Comparison of ENCODE assay signal across 9 cellular contexts in the genomic region with DNA sequence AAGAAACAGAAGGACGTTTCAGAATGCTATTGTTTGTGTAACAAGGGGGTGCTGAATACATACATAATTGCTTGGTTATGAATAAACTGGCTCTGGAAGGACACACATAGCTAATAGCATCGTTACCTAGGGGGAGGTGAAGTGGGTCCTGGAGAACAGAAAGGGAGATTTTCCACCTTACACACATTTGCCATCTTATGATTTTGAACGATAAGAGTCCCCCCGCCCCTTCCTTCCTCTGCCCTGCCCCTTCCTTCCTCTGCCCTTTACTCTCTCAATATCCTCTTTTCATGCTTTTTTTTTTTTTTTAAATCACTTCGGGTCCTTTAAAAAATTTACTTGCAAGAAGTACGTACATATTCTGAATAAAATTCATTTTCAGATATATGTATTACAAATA. TPM values are rescaled to one million over a fixed set of nuclear protein-coding genes. Genes with fewer than 3 reads are reported as not detected.
DNase-seq lines count a peak whose midpoint lies in the region; ATAC-seq and TF ChIP-seq lines count a peak whose summit lies in the region.
"Had no signal": no experiment of that assay in that cellular context is flagged by ENCODE, and none has a peak within 500 bp of the region (broad histone marks: within the 10 kb centered on the region; RNA-seq: fewer than 3 reads in every experiment).

No MANE protein-coding gene starts in this region.

- no peaks in the 10 kb centered on the region for H3F3A ChIP-seq in smooth muscle cell (ENCODE audit: low read depth)

- DNase-seq in Peyer's patch (peak in 2 of 3 donors; percentile 66), smooth muscle cell (lab: John Stamatoyannopoulos, UW; ENCODE audit: unreplicated experiment) (no peak), cortex of kidney (lab: John Stamatoyannopoulos, UW) (no peak), NCI-H2171 treated with DMSO at 0.1 percent for 48 hours (lab: John Stamatoyannopoulos, UW) (no peak)
- peak; percentile 6 for DNase-seq in activated naive CD8-positive, alpha-beta T cell treated with anti-CD3 and anti-CD28 coated beads, Interleukin-2, amount 50 U/mL, for 16 hours (ENCODE audit: low read depth, low spot score)
- DNase-seq: RPMI8226 had no signal

- TF ChIP-seq CTCF in Peyer's patch (IDR thresholded peaks at IDR 0.05), result no peak
- no peak for TF ChIP-seq CTCF in smooth muscle cell (IDR thresholded peaks at IDR 0.05; ENCODE audit: borderline replicate concordance, insufficient read depth, poor library complexity, severe bottlenecking)

- peak overlapping the region; percentile 88 for H3K4me2 ChIP-seq in smooth muscle cell

- peaks cover 21% of the 10 kb centered on the region for H3K79me2 ChIP-seq in smooth muscle cell (ENCODE audit: low read depth)

- no peak overlapping the region for H2AFZ ChIP-seq in smooth muscle cell (ENCODE audit: low read depth)

- no peak overlapping the region for H3K27ac ChIP-seq in Peyer's patch
- no peak overlapping the region for H3K27ac ChIP-seq in smooth muscle cell (ENCODE audit: low read depth)

- H3K9me3 ChIP-seq in ES-I3 (ENCODE audit: control insufficient read depth, insufficient read depth, low read length) (no peaks in the 10 kb centered on the region), Peyer's patch (no peaks in the 10 kb centered on the region), smooth muscle cell (replicated peaks; ENCODE audit: low read depth) (no peaks in the 10 kb centered on the region)

- ATAC-seq in GM21360 (IDR thresholded peaks at IDR 0.05; ENCODE audit: unreplicated experiment), result no peak
- no peak for ATAC-seq in GM19351 (IDR thresholded peaks at IDR 0.05; ENCODE audit: unreplicated experiment)

- no peaks in the 10 kb centered on the region for H4K20me1 ChIP-seq in smooth muscle cell (ENCODE audit: low read depth)

- H3K9ac ChIP-seq in ES-I3 (ENCODE audit: low read depth, low read length) (0 out of 2 replicates have a peak overlapping the region, but pooled peaks have one; percentile 72), smooth muscle cell (ENCODE audit: low read depth) (no peak overlapping the region)

- H3K4me1 ChIP-seq in ES-I3 (ENCODE audit: insufficient read depth, low read length), result peaks cover 7% of the 10 kb centered on the region; the same call in 1 of the 2 replicates
- H3K4me1 ChIP-seq in Peyer's patch, result peaks cover 0 to 10% (median 2%) of the 10 kb centered on the region in 4 donors
- peaks cover 8% of the 10 kb centered on the region for H3K4me1 ChIP-seq in smooth muscle cell (ENCODE audit: low read depth)

- no peak for TF ChIP-seq POLR2A in Peyer's patch (IDR thresholded peaks at IDR 0.05)

- H3K36me3 ChIP-seq in ES-I3 (ENCODE audit: insufficient read depth, low read length), result no peaks in the 10 kb centered on the region
- H3K36me3 ChIP-seq in Peyer's patch, result no peaks in the 10 kb centered on the region
- no peaks in the 10 kb centered on the region for H3K36me3 ChIP-seq in smooth muscle cell (ENCODE audit: low read depth)

- WGBS in smooth muscle cell (ENCODE audit: low lambda C conversion rate), result 86% methylated on average over 6 of the region's 6 CpGs

- H3K27me3 ChIP-seq in Peyer's patch (no peaks in the 10 kb centered on the region), smooth muscle cell (ENCODE audit: low read depth) (no peaks in the 10 kb centered on the region)

- H3K4me3 ChIP-seq in Peyer's patch (peak overlapping the region in 1 of 4 donors; percentile 74), smooth muscle cell (peak overlapping the region; percentile 72)

RNA-seq across cellular contexts. Expression of gene DHRS7B, which starts 0.9 kb away (rescaled TPM):
- total RNA-seq in Peyer's patch (10 to 100 TPM; 20.6 to 41.2 (median 26.2) TPM), smooth muscle cell (27.9 and 32.5 TPM in 2 replicates)
- 30.0 and 36.8 TPM in 2 replicates for polyA plus RNA-seq in smooth muscle cell

Comparison
In these comparisons a context has a peak if more than half of its experiments do, and no peak if none do; other contexts are left out.
1. DNase-seq: peak in Peyer's patch (2 of 3) and activated naive CD8-positive, alpha-beta T cell treated with anti-CD3 and anti-CD28 coated beads, Interleukin-2, amount 50 U/mL, for 16 hours (single experiment); none in smooth muscle cell (single experiment), cortex of kidney (single experiment) and NCI-H2171 treated with DMSO at 0.1 percent for 48 hours (single experiment).